ENCODE assay signal across 8 cellular contexts in the genomic region with DNA sequence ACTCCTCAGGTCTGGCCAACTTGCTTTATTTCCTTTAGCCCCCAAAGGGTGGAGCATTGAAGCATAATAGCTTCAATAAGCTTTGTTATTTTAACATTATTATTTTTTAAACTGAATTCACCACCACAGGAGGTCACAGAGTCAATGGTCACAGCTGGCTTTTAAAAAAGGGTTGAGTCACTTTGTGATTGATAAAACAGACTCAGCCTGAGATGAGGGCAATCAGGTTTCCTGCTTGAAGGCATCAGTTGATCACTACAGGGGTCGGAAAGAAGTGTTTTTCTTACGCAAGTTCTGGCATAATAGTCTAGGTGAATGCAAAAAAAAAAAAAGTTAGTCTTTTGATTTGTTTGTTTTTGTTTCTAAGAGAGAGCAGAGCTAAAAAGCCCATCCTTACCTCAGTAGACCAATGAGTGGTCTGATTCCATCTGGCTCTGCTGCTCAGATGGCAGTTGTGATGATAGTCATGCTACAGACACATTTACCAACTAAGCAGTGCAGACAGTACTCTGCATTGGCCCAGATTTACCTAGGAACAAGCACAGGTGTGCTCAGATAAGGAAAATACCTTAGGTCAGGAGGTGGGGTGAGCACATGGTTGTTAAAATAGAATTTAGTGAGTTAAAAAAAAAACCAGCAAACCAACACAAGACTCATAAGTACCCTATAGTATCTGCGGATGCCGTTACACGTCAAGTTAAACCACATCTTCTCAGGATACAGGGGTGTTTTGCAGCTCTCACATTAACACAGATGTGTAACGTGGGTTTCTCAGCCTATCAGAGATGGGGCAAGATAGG. TPM values are rescaled to one million over a fixed set of nuclear protein-coding genes. Genes with fewer than 3 reads are reported as not detected.
A peak's percentile ranks its signal among the peaks of the same experiment; 100 is the strongest.
DNase-seq lines count a peak whose midpoint lies in the region; ATAC-seq, FAIRE-seq and TF ChIP-seq lines count a peak whose summit lies in the region.

No MANE protein-coding gene starts in this region.

- intact Hi-C loops in Calu3 (cut with micrococcal nuclease; ENCODE audit: unreplicated experiment): no loop called here
- intact Hi-C loops in kidney (cut with DNase I): no loop called here

- POLR2A ChIA-PET in AG04450 (lab: Yijun Ruan, JAX): no interaction called here

- DNase-seq in AG04450 (ENCODE audit: low read depth, low spot score) (no peak), NCI-H2081 (lab: John Stamatoyannopoulos, UW) (no peak), Calu3 (no peak), kidney (no peak), C1 segment of cervical spinal cord (lab: John Stamatoyannopoulos, UW) (no peak)
- peak; percentile 60 for DNase-seq in T-helper 2 cell treated with Interferon-gamma antibody and Interleukin-4, amounts not matched to agents 5 μg/mL and 100 μg/mL, for 36 hours (ENCODE audit: low spot score)

- no TSS peak for BruUV-seq in Calu3 (replicated peaks; lab: Mats Ljungman, UMichigan)

- H3K9me3 ChIP-seq in AG04450 (ENCODE audit: control insufficient read depth, insufficient read depth, low read length) (no peaks in the 10 kb centered on the region), iPS-20b (ENCODE audit: insufficient read depth, low read depth, low read length) (no peaks in the 10 kb centered on the region), kidney (ENCODE audit: control insufficient read depth in 1 of 2, low read length in 2 of 2) (no peaks in the 10 kb centered on the region)

- no peak overlapping the region for H3K27ac Mint-ChIP-seq in T-helper 2 cell treated with Interferon-gamma antibody and Interleukin-4, amounts not matched to agents 5 μg/mL and 100 μg/mL, for 36 hours
- no peak overlapping the region for H3K27ac Mint-ChIP-seq in Calu3 (ENCODE audit: unreplicated experiment)

- peak overlapping the region; percentile 23; the same call in 1 of the 2 replicates for H3K9ac ChIP-seq in iPS-20b (ENCODE audit: low read depth, low read length)
- H3K9ac ChIP-seq in kidney (ENCODE audit: low read length in 2 of 2): no peak overlapping the region

- ATAC-seq in GM21360 (IDR thresholded peaks at IDR 0.05; ENCODE audit: unreplicated experiment): peak; percentile 5

- no peak for FAIRE-seq in kidney (lab: Jason Lieb, UNC)

- CTCF ChIA-PET in AG04450 (lab: Charles Lee): no interaction called here
- CTCF ChIA-PET in Calu3 (lab: Charles Lee): no interaction called here

- H3K27ac ChIP-seq in AG04450 (ENCODE audit: low read depth, low read length) (no peak overlapping the region), iPS-20b (ENCODE audit: low read length) (no peak overlapping the region), kidney (ENCODE audit: low read depth in 2 of 2, low read length in 2 of 2) (peak overlapping the region in 1 of 2 donors; percentile 26)

- H3K9me3 Mint-ChIP-seq in T-helper 2 cell treated with Interferon-gamma antibody and Interleukin-4, amounts not matched to agents 5 μg/mL and 100 μg/mL, for 36 hours: no peaks in the 10 kb centered on the region
- H3K9me3 Mint-ChIP-seq in Calu3 (ENCODE audit: low read depth, unreplicated experiment): no peaks in the 10 kb centered on the region

- H3K27me3 ChIP-seq in AG04450 (ENCODE audit: control insufficient read depth, insufficient read depth, low read length) (peaks cover 9% of the 10 kb centered on the region), iPS-20b (ENCODE audit: insufficient read depth, low read length) (no peaks in the 10 kb centered on the region)

- H3K36me3 ChIP-seq in iPS-20b (ENCODE audit: insufficient read depth, low read depth, low read length): no peaks in the 10 kb centered on the region
- H3K36me3 ChIP-seq in kidney (ENCODE audit: control insufficient read depth in 1 of 2, insufficient read depth in 2 of 2, low read length in 2 of 2): no peaks in the 10 kb centered on the region

- H3K4me1 Mint-ChIP-seq in T-helper 2 cell treated with Interferon-gamma antibody and Interleukin-4, amounts not matched to agents 5 μg/mL and 100 μg/mL, for 36 hours (ENCODE audit: low read depth): peaks cover 26% of the 10 kb centered on the region
- H3K4me1 Mint-ChIP-seq in Calu3 (ENCODE audit: low read depth, unreplicated experiment): no peaks in the 10 kb centered on the region

- H3K4me1 ChIP-seq in iPS-20b (ENCODE audit: insufficient read depth, low read length) (peaks cover 27% of the 10 kb centered on the region), kidney (ENCODE audit: control insufficient read depth in 1 of 2, insufficient read depth in 1 of 2, low read depth in 1 of 2, low read length in 2 of 2) (peaks cover 0 to 7% of the 10 kb centered on the region in 2 donors)

- H3K4me3 ChIP-seq in AG04450 (ENCODE audit: low read depth, low read length): peak overlapping the region; percentile 37
- H3K4me3 ChIP-seq in iPS-20b (ENCODE audit: low read length): peak overlapping the region; percentile 32; the same call in 1 of the 2 replicates
- H3K4me3 ChIP-seq in kidney (ENCODE audit: low read length in 2 of 2): no peak overlapping the region

- no peak for TF ChIP-seq CTCF in AG04450 (IDR thresholded peaks at IDR 0.05; ENCODE audit: low read depth, low read length)
- no peak for TF ChIP-seq CTCF in Calu3 (IDR thresholded peaks at IDR 0.05; ENCODE audit: unreplicated experiment)
- TF ChIP-seq CTCF in kidney (IDR thresholded peaks at IDR 0.05; ENCODE audit: borderline replicate concordance, extremely low read depth, insufficient read depth): no peak

- no peaks in the 10 kb centered on the region for H3K27me3 Mint-ChIP-seq in T-helper 2 cell treated with Interferon-gamma antibody and Interleukin-4, amounts not matched to agents 5 μg/mL and 100 μg/mL, for 36 hours (ENCODE audit: low read depth)
- peaks cover 9% of the 10 kb centered on the region for H3K27me3 Mint-ChIP-seq in Calu3 (ENCODE audit: unreplicated experiment)

- no peak overlapping the region for H3K4me3 Mint-ChIP-seq in T-helper 2 cell treated with Interferon-gamma antibody and Interleukin-4, amounts not matched to agents 5 μg/mL and 100 μg/mL, for 36 hours
- no peak overlapping the region for H3K4me3 Mint-ChIP-seq in Calu3 (ENCODE audit: low read depth, unreplicated experiment)

- peaks cover 5% of the 10 kb centered on the region for H3K36me3 Mint-ChIP-seq in T-helper 2 cell treated with Interferon-gamma antibody and Interleukin-4, amounts not matched to agents 5 μg/mL and 100 μg/mL, for 36 hours (ENCODE audit: low read depth)
- no peaks in the 10 kb centered on the region for H3K36me3 Mint-ChIP-seq in Calu3 (ENCODE audit: insufficient read depth, unreplicated experiment)

RNA-seq across cellular contexts. Expression of a gene that starts 22.6 kb away (rescaled TPM):
- polyA plus RNA-seq in AG04450 (2011; rRNA removed): not detected in 2 replicates
- polyA minus RNA-seq in AG04450 (2011; rRNA and poly(A)+ RNA removed): not detected in 2 replicates
- total RNA-seq in Calu3 (2022): not detected in 2 replicates
- total RNA-seq in kidney: 0.28 TPM
- not detected for polyA plus RNA-seq in kidney (ENCODE audit: insufficient read depth, low read depth, low replicate concordance)

RNA-seq across cellular contexts. Expression of a gene that starts 35.9 kb away (rescaled TPM):
- polyA plus RNA-seq in AG04450 (2011; rRNA removed) (not detected in 2 replicates), kidney (ENCODE audit: insufficient read depth, low read depth, low replicate concordance) (not detected)
- not detected in 2 replicates for polyA minus RNA-seq in AG04450 (2011; rRNA and poly(A)+ RNA removed)
- total RNA-seq in Calu3 (2022) (not detected in 2 replicates), kidney (not detected)

Comparison
In these comparisons a context has a peak if more than half of its experiments do, and no peak if none do; other contexts are left out.
1. H3K4me3 ChIP-seq: peak in AG04450 (single experiment) and iPS-20b (single experiment); none in kidney (0 of 2).